8 cellular contexts compared by ENCODE assay signal in genomic region chr11:76670475-76671235, GRCh38. TPM values are rescaled to one million over a fixed set of nuclear protein-coding genes. Genes with fewer than 3 reads are reported as not detected.
DNase-seq lines count a peak whose midpoint lies in the region; TF ChIP-seq lines count a peak whose summit lies in the region.

TSS of gene LRRC32 (minus strand) at chr11:76670747. CDS start at chr11:76665954, 4,793 bp downstream.

- H3K9me3 ChIP-seq in esophagus squamous epithelium, result no peaks in the 10 kb centered on the region

- WGBS in esophagus squamous epithelium, 2 donors, result 0 to 7% methylated on average over 5 to 12 of the region's 85 CpGs

- H3K36me3 Mint-ChIP-seq in activated CD4-positive, alpha-beta memory T cell treated with anti-CD3 and anti-CD28 coated beads for 36 hours, result no peaks in the 10 kb centered on the region
- H3K36me3 Mint-ChIP-seq in nephron (ENCODE audit: low read depth), result no peaks in the 10 kb centered on the region

- peak within 1 kb of the TSS; percentile 65 for H3K4me3 Mint-ChIP-seq in activated CD4-positive, alpha-beta memory T cell treated with anti-CD3 and anti-CD28 coated beads for 36 hours
- peak within 1 kb of the TSS; percentile 79 to 86 (median 83) for H3K4me3 Mint-ChIP-seq in nephron

- peak in 1 of 4 donors; percentile 30 for TF ChIP-seq POLR2A in esophagus squamous epithelium (IDR thresholded peaks at IDR 0.05)
- TF ChIP-seq POLR2A in erythroblast (IDR thresholded peaks at IDR 0.05; ENCODE audit: low read length), result no peak

- DNase-seq in stimulated activated CD4-positive, alpha-beta T cell treated with anti-CD3 and anti-CD28 coated beads, Interleukin-15, amount 100 ng/mL, for 24 hours, result peak; percentile 46
- no peak for DNase-seq in stimulated activated CD4-positive, alpha-beta T cell treated with anti-CD3 and anti-CD28 coated beads, Interleukin-2, amount 100 ng/mL, for 48 hours
- DNase-seq in activated CD4-positive, alpha-beta memory T cell treated with anti-CD3 and anti-CD28 coated beads for 36 hours, result peak; percentile 35
- DNase-seq in esophagus squamous epithelium (lab: John Stamatoyannopoulos, UW), result no peak
- no peak for DNase-seq in NCI-H187 (lab: John Stamatoyannopoulos, UW)
- DNase-seq in erythroblast (lab: John Stamatoyannopoulos, UW), result no peak
- DNase-seq in NCI-H526 treated with DMSO at 0.1 percent for 48 hours (lab: John Stamatoyannopoulos, UW), result no peak

- peak within 1 kb of the TSS; percentile 41 to 89 (median 74) for H3K27ac ChIP-seq in esophagus squamous epithelium

- CTCF ChIA-PET in activated CD4-positive, alpha-beta memory T cell treated with anti-CD3 and anti-CD28 coated beads for 36 hours (lab: Charles Lee), result interaction anchor here (0.6 to 1.7 kb wide), 5 partner anchors 11 to 462 kb away, joined by 3 to 5 read pairs (median 3); no protein-coding TSS in a partner anchor

- peaks cover 22% of the 10 kb centered on the region for H3K27me3 Mint-ChIP-seq in activated CD4-positive, alpha-beta memory T cell treated with anti-CD3 and anti-CD28 coated beads for 36 hours
- H3K27me3 Mint-ChIP-seq in nephron (ENCODE audit: low read depth), result peaks cover 34% of the 10 kb centered on the region

- TF ChIP-seq CTCF in esophagus squamous epithelium (IDR thresholded peaks at IDR 0.05), result peak in 1 of 6 experiments; percentile 14
- no peak for TF ChIP-seq CTCF in nephron (IDR thresholded peaks at IDR 0.05; ENCODE audit: unreplicated experiment in 3 of 3)

- intact Hi-C loops in activated CD4-positive, alpha-beta memory T cell treated with anti-CD3 and anti-CD28 coated beads for 36 hours (cut with micrococcal nuclease), result loop anchor here (5.0 kb wide), 2 partner anchors 118 to 228 kb away; no protein-coding TSS in a partner anchor
- intact Hi-C loops in esophagus squamous epithelium (cut with DNase I), result loop anchor here (10.0 kb wide), 1 partner anchor 116 kb away; no protein-coding TSS in a partner anchor

- POLR2A ChIA-PET in activated CD4-positive, alpha-beta memory T cell treated with anti-CD3 and anti-CD28 coated beads for 36 hours (lab: Charles Lee), result no interaction called here

- H3K27me3 ChIP-seq in esophagus squamous epithelium, result peaks cover 0 to 43% (median 0%) of the 10 kb centered on the region in 4 donors

- H3K9me3 Mint-ChIP-seq in activated CD4-positive, alpha-beta memory T cell treated with anti-CD3 and anti-CD28 coated beads for 36 hours, result no peaks in the 10 kb centered on the region
- H3K9me3 Mint-ChIP-seq in nephron, result no peaks in the 10 kb centered on the region

- no peak within 1 kb of the TSS for H3K27ac Mint-ChIP-seq in activated CD4-positive, alpha-beta memory T cell treated with anti-CD3 and anti-CD28 coated beads for 36 hours
- peak within 1 kb of the TSS; percentile 12 to 82 (median 73) for H3K27ac Mint-ChIP-seq in nephron

- H3K4me1 ChIP-seq in esophagus squamous epithelium, result peaks cover 12 to 60% (median 32%) of the 10 kb centered on the region in 3 donors

- H3K36me3 ChIP-seq in esophagus squamous epithelium, result no peaks in the 10 kb centered on the region

- H3K4me1 Mint-ChIP-seq in activated CD4-positive, alpha-beta memory T cell treated with anti-CD3 and anti-CD28 coated beads for 36 hours (ENCODE audit: low read depth), result peaks cover 28% of the 10 kb centered on the region
- H3K4me1 Mint-ChIP-seq in nephron, result peaks cover 45% of the 10 kb centered on the region

- H3K4me3 ChIP-seq in esophagus squamous epithelium, result peak within 1 kb of the TSS; percentile 33 to 77 (median 52)

RNA-seq across cellular contexts. Expression of gene LRRC32, which starts in this region (rescaled TPM):
- 10 to 100 TPM; 11.2 to 12.3 TPM for total RNA-seq in activated CD4-positive, alpha-beta memory T cell treated with anti-CD3 and anti-CD28 coated beads for 36 hours
- total RNA-seq in esophagus squamous epithelium, result 10 to 100 TPM in 2 of 4 donors, 1 to 10 TPM in 2; 3.0 to 23.4 (median 8.5) TPM

Comparison
In these comparisons a context has a peak if more than half of its experiments do, and no peak if none do; other contexts are left out.
1. DNase-seq: peak in stimulated activated CD4-positive, alpha-beta T cell treated with anti-CD3 and anti-CD28 coated beads, Interleukin-15, amount 100 ng/mL, for 24 hours (single experiment) and activated CD4-positive, alpha-beta memory T cell treated with anti-CD3 and anti-CD28 coated beads for 36 hours (single experiment); none in stimulated activated CD4-positive, alpha-beta T cell treated with anti-CD3 and anti-CD28 coated beads, Interleukin-2, amount 100 ng/mL, for 48 hours (0 of 2), esophagus squamous epithelium (single experiment), NCI-H187 (0 of 2), erythroblast (0 of 2) and NCI-H526 treated with DMSO at 0.1 percent for 48 hours (single experiment).